ENCODE assay signal across 8 cellular contexts in genomic region chr14:105944632-105945610, GRCh38.
DNase-seq lines count a peak whose midpoint lies in the region; ATAC-seq and TF ChIP-seq lines count a peak whose summit lies in the region.

No MANE protein-coding gene starts in this region.

- H3K4me1 ChIP-seq in KMS-11 (ENCODE audit: low read depth, poor library complexity, severe bottlenecking) (no peaks in the 10 kb centered on the region), lower lobe of right lung (no peaks in the 10 kb centered on the region)

- ATAC-seq in SK-N-SH treated with all-trans-retinoic acid at 6 μM for 48 hours (peak; percentile 96), lower lobe of right lung (peak; percentile 83 to 84)
- peak; percentile 80 for ATAC-seq in stimulated activated naive CD8-positive, alpha-beta T cell treated with anti-CD3 and anti-CD28 coated beads, Interleukin-15, Interleukin-2, amounts not matched to agents 100 U/mL and 50 U/mL, for 24 hours

- no peaks in the 10 kb centered on the region for H3K27me3 ChIP-seq in KMS-11 (ENCODE audit: insufficient read depth, low read depth)
- H3K27me3 ChIP-seq in lower lobe of right lung (ENCODE audit: low read depth): no peaks in the 10 kb centered on the region

- H3K9ac ChIP-seq in KMS-11: no peak overlapping the region

- no peaks in the 10 kb centered on the region for H4K20me1 ChIP-seq in KMS-11 (ENCODE audit: insufficient read depth)

- H2AFZ ChIP-seq in KMS-11 (ENCODE audit: low read depth): peak overlapping the region; percentile 34; the same call in 1 of the 2 replicates

- no peaks in the 10 kb centered on the region for H3K36me3 ChIP-seq in KMS-11 (ENCODE audit: insufficient read depth)
- no peaks in the 10 kb centered on the region for H3K36me3 ChIP-seq in lower lobe of right lung

- intact Hi-C loops in lower lobe of right lung (cut with DNase I): no loop called here

- peak overlapping the region; percentile 68 for H3K4me2 ChIP-seq in KMS-11

- TF ChIP-seq CTCF in KMS-11 (conservative IDR thresholded peaks at IDR 0.05; ENCODE audit: low read depth, low read length) (peak; percentile 44; the same call in 1 of the 2 replicates), lower lobe of right lung (IDR thresholded peaks at IDR 0.05) (peak; percentile 77)

- DNase-seq in DMS114 treated with DMSO at 0.1 percent for 48 hours (lab: John Stamatoyannopoulos, UW; ENCODE audit: unreplicated experiment) (peak; percentile 56), lower lobe of right lung (peak; percentile 80), superior temporal gyrus (ENCODE audit: extremely low spot score) (no peak), hepatic stellate cell (ENCODE audit: low spot score) (no peak)
- peak; percentile 74 for DNase-seq in activated gamma-delta T cell treated with anti-CD3 and anti-CD28 coated beads, Interleukin-2, amount 50 U/mL, for 16 hours (ENCODE audit: low read depth)
- DNase-seq in stimulated activated naive CD8-positive, alpha-beta T cell treated with anti-CD3 and anti-CD28 coated beads, Interleukin-15, Interleukin-2, amounts not matched to agents 100 U/mL and 50 U/mL, for 24 hours: peak; percentile 87

- H3K9me3 ChIP-seq in lower lobe of right lung: peaks cover under 1% of the 10 kb centered on the region

- no peak overlapping the region for H3K4me3 ChIP-seq in KMS-11 (IDR thresholded peaks at IDR 0.05; ENCODE audit: insufficient read depth, low read depth, low read length)
- no peak overlapping the region for H3K4me3 ChIP-seq in lower lobe of right lung

- H3K79me2 ChIP-seq in KMS-11 (ENCODE audit: insufficient read depth, low read depth): no peaks in the 10 kb centered on the region

- H3K27ac ChIP-seq in KMS-11 (no peak overlapping the region; the same call in 1 of the 2 replicates), lower lobe of right lung (no peak overlapping the region)

TF ChIP-seq in SK-N-SH treated with all-trans-retinoic acid at 6 μM for 48 hours, 23 proteins besides CTCF, POLR2A, EP300 and RAD21:
- TF ChIP-seq, protein P1, sequence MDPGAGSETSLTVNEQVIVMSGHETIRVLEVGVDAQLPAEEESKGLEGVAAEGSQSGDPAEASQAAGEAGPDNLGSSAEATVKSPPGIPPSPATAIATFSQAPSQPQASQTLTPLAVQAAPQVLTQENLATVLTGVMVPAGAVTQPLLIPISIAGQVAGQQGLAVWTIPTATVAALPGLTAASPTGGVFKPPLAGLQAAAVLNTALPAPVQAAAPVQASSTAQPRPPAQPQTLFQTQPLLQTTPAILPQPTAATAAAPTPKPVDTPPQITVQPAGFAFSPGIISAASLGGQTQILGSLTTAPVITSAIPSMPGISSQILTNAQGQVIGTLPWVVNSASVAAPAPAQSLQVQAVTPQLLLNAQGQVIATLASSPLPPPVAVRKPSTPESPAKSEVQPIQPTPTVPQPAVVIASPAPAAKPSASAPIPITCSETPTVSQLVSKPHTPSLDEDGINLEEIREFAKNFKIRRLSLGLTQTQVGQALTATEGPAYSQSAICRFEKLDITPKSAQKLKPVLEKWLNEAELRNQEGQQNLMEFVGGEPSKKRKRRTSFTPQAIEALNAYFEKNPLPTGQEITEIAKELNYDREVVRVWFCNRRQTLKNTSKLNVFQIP (CRISPR knock-in tag; IDR thresholded peaks at IDR 0.05; ENCODE audit: borderline replicate concordance, low read depth): no peak
- TF ChIP-seq SNAI2 (CRISPR knock-in tag; IDR thresholded peaks at IDR 0.05) (no peak), CREB5 (CRISPR knock-in tag; IDR thresholded peaks at IDR 0.05; ENCODE audit: low read depth) (no peak), BACH2 (CRISPR knock-in tag; IDR thresholded peaks at IDR 0.05; ENCODE audit: borderline replicate concordance) (no peak), ESRRG (CRISPR knock-in tag; IDR thresholded peaks at IDR 0.05) (no peak), PATZ1 (CRISPR knock-in tag; IDR thresholded peaks at IDR 0.05; ENCODE audit: borderline replicate concordance) (no peak), OSR1 (CRISPR knock-in tag; IDR thresholded peaks at IDR 0.05) (no peak), CSDC2 (CRISPR knock-in tag; IDR thresholded peaks at IDR 0.05) (no peak), ZFP30 (CRISPR knock-in tag; IDR thresholded peaks at IDR 0.05) (no peak), ISL1 (CRISPR knock-in tag; IDR thresholded peaks at IDR 0.05) (no peak), TCF4 (CRISPR knock-in tag; IDR thresholded peaks at IDR 0.05; ENCODE audit: borderline replicate concordance) (no peak), CSRNP3 (CRISPR knock-in tag; IDR thresholded peaks at IDR 0.05) (no peak)

Comparison
In these comparisons a context has a peak if more than half of its experiments do, and no peak if none do; other contexts are left out.
1. DNase-seq: peak in DMS114 treated with DMSO at 0.1 percent for 48 hours (single experiment), activated gamma-delta T cell treated with anti-CD3 and anti-CD28 coated beads, Interleukin-2, amount 50 U/mL, for 16 hours (single experiment), lower lobe of right lung (single experiment) and stimulated activated naive CD8-positive, alpha-beta T cell treated with anti-CD3 and anti-CD28 coated beads, Interleukin-15, Interleukin-2, amounts not matched to agents 100 U/mL and 50 U/mL, for 24 hours (single experiment); none in superior temporal gyrus (single experiment) and hepatic stellate cell (single experiment).
2. Peak in every context shown above with its lines, with median percentiles within 50 percentile points of each other: ATAC-seq.